Comparison of ENCODE assay signal across 29 cellular contexts in the genomic region with DNA sequence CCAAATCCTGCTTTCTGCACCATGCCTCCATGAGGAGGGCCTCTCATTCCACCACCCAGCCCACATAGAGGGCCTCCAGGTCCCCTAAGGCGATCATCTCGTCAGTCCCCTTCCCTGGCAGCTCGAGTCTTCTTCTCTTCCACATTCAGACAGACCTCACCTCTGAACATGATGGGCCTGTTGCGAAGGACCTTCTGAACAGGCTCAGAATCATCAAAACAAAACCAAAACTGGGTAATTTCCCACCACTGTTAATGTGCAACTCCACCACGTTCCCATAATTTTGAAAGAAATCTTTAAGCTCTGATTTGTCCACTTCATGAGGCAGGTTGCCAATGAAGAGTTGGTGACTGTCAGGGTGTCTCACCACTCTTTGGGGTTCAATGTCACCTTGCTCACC.
"Had no signal": no experiment of that assay in that cellular context is flagged by ENCODE, and none has a peak within 500 bp of the region (broad histone marks: within the 10 kb centered on the region; RNA-seq: fewer than 3 reads in every experiment).

No MANE protein-coding gene starts in this region.

- ATAC-seq: foreskin keratinocyte; heart left ventricle; left colon; sciatic nerve; stimulated activated memory B cell treated with anti-CD40 and anti-IgM and Interleukin-4, amounts not matched to agents 10 μg/mL and 1 μg/mL and 100 μg/mL, for 72 hours had no signal

- H3K4me1 ChIP-seq: breast epithelium, esophagus muscularis mucosa, foreskin keratinocyte, heart left ventricle, suprapubic skin, tibial nerve had no signal

- H3K27me3 Mint-ChIP-seq: central memory CD8-positive, alpha-beta T cell; naive B cell; progenitor cell of endocrine pancreas; stimulated activated memory B cell treated with anti-CD40 and anti-IgM and Interleukin-4, amounts not matched to agents 10 μg/mL and 1 μg/mL and 100 μg/mL, for 72 hours had no signal

- H3K27ac Mint-ChIP-seq: immature natural killer cell; nephron progenitor cell; progenitor cell of endocrine pancreas; stimulated activated memory B cell treated with anti-CD40 and anti-IgM and Interleukin-4, amounts not matched to agents 10 μg/mL and 1 μg/mL and 100 μg/mL, for 72 hours had no signal

- DNase-seq: activated CD4-positive, alpha-beta T cell treated with anti-CD3 and anti-CD28 coated beads for 4 hours; activated CD4-positive, alpha-beta T cell treated with anti-CD3 and anti-CD28 coated beads, Interleukin-2, amount 50 U/mL, for 48 hours; activated CD4-positive, CD25-positive, alpha-beta regulatory T cell; activated CD8-positive, alpha-beta memory T cell treated with anti-CD3 and anti-CD28 coated beads for 24 hours; activated CD8-positive, alpha-beta memory T cell treated with anti-CD3 and anti-CD28 coated beads, Interleukin-2, amount 50 U/mL, for 48 hours; activated naive CD4-positive, alpha-beta T cell; activated T-cell treated with anti-CD3 and anti-CD28 coated beads, Interleukin-2, amount 50 U/mL, for 48 hours; dermis blood vessel endothelial cell; effector CD4-positive, alpha-beta T cell; foreskin keratinocyte; heart left ventricle; hypothalamus; immature natural killer cell; kidney; left colon; mammary epithelial cell; naive B cell; nephron progenitor cell; stimulated activated CD4-positive, alpha-beta T cell treated with anti-CD3 and anti-CD28 coated beads, Interleukin-4, amount 100 ng/mL, for 24 hours had no signal

- H3K27ac ChIP-seq: breast epithelium, esophagus muscularis mucosa, foreskin keratinocyte, heart left ventricle, neutrophil, skin epidermis, suprapubic skin, tibial nerve had no signal

- H3K27me3 ChIP-seq: breast epithelium, esophagus muscularis mucosa, foreskin keratinocyte, heart left ventricle, neutrophil, suprapubic skin, tibial nerve had no signal

- H3K4me1 Mint-ChIP-seq: central memory CD8-positive, alpha-beta T cell; immature natural killer cell; naive B cell; nephron progenitor cell; stimulated activated memory B cell treated with anti-CD40 and anti-IgM and Interleukin-4, amounts not matched to agents 10 μg/mL and 1 μg/mL and 100 μg/mL, for 72 hours had no signal

- H3K9me3 ChIP-seq: neutrophil had no signal

- H3K4me3 ChIP-seq: breast epithelium, esophagus muscularis mucosa, heart left ventricle, skin epidermis, suprapubic skin, tibial nerve had no signal

- H3K4me3 Mint-ChIP-seq: central memory CD8-positive, alpha-beta T cell; immature natural killer cell; naive B cell; nephron progenitor cell; stimulated activated memory B cell treated with anti-CD40 and anti-IgM and Interleukin-4, amounts not matched to agents 10 μg/mL and 1 μg/mL and 100 μg/mL, for 72 hours had no signal

- H3K9me3 Mint-ChIP-seq: central memory CD8-positive, alpha-beta T cell; immature natural killer cell had no signal

- H3K36me3 ChIP-seq: breast epithelium, esophagus muscularis mucosa, heart left ventricle, neutrophil, suprapubic skin, tibial nerve had no signal
